14 cellular contexts compared by ENCODE assay signal in genomic region chrX:55695227-55696018, GRCh38. TPM values are rescaled to one million over a fixed set of nuclear protein-coding genes. Genes with fewer than 3 reads are reported as not detected.
DNase-seq lines count a peak whose midpoint lies in the region; ATAC-seq lines count a peak whose summit lies in the region.
"Had no signal": no experiment of that assay in that cellular context is flagged by ENCODE, and none has a peak within 500 bp of the region (broad histone marks: within the 10 kb centered on the region; RNA-seq: fewer than 3 reads in every experiment).

No MANE protein-coding gene starts in this region.

- intact Hi-C loops in activated T-helper 1 cell treated with anti-CD3 and anti-CD28 coated beads, Interleukin-12 subunit alpha, Interleukin-12 subunit beta, Interleukin-2, Interleukin-4 antibody, amounts not matched to agents 30 ng/mL and 10 ng/mL and 1 ng/mL, durations not matched to agents 14 hours and 24 hours and 36 hours (cut with micrococcal nuclease), result no loop called here
- intact Hi-C loops in naive thymus-derived CD4-positive, alpha-beta T cell (cut with micrococcal nuclease), result loop anchor here in 1 of 2 donors (1.0 kb wide), 1 partner anchor 22 kb away; the partner anchor contains the start of gene RRAGB

- H3K4me1 ChIP-seq in naive thymus-derived CD4-positive, alpha-beta T cell (ENCODE audit: control insufficient read depth in 2 of 2, insufficient read depth in 2 of 2, low read length in 2 of 2), result peaks cover 0 to 24% of the 10 kb centered on the region in 2 donors
- H3K4me1 ChIP-seq: BE2C had no signal

- no peaks in the 10 kb centered on the region for H3K9me3 Mint-ChIP-seq in activated naive CD4-positive, alpha-beta T cell treated with anti-CD3 and anti-CD28 coated beads, Interleukin-2, amount 50 U/mL, for 24 hours
- H3K9me3 Mint-ChIP-seq in activated T-helper 1 cell treated with anti-CD3 and anti-CD28 coated beads, Interleukin-12 subunit alpha, Interleukin-12 subunit beta, Interleukin-2, Interleukin-4 antibody, amounts not matched to agents 30 ng/mL and 10 ng/mL and 1 ng/mL, durations not matched to agents 14 hours and 24 hours and 36 hours, result peaks cover 4% of the 10 kb centered on the region
- peaks cover 0 to 9% (median 0%) of the 10 kb centered on the region in 11 donors for H3K9me3 Mint-ChIP-seq in naive thymus-derived CD4-positive, alpha-beta T cell

- DNase-seq in activated naive CD4-positive, alpha-beta T cell treated with Interleukin-2 at 50 U/mL for 16 hours, result no peak
- peak; percentile 28 for DNase-seq in Jurkat, Clone E6-1 (ENCODE audit: low read depth, low spot score)
- DNase-seq in activated T-helper 1 cell treated with anti-CD3 and anti-CD28 coated beads, Interleukin-12 subunit alpha, Interleukin-12 subunit beta, Interleukin-2, Interleukin-4 antibody, amounts not matched to agents 30 ng/mL and 10 ng/mL and 1 ng/mL, durations not matched to agents 14 hours and 24 hours and 36 hours (ENCODE audit: low spot score), result no peak
- peak in 7 of 9 donors; percentile 44 to 74 (median 61) for DNase-seq in naive thymus-derived CD4-positive, alpha-beta T cell
- DNase-seq in effector CD4-positive, alpha-beta T cell, result no peak
- no peak for DNase-seq in HuH-7 (ENCODE audit: low spot score)
- DNase-seq: BE2C, GM23248, MV-4-11, NCI-H1417 treated with DMSO at 0.1 percent for 48 hours, NCI-H2029 treated with DMSO at 0.1 percent for 48 hours, NCI-H524 had no signal

- POLR2A ChIA-PET in naive thymus-derived CD4-positive, alpha-beta T cell (lab: Charles Lee), result no interaction called here

- no peaks in the 10 kb centered on the region for H3K9me3 ChIP-seq in naive thymus-derived CD4-positive, alpha-beta T cell (ENCODE audit: control insufficient read depth in 2 of 3, low read length in 3 of 3)
- H3K9me3 ChIP-seq: BE2C had no signal

- peak overlapping the region; percentile 53 for H3K4me3 Mint-ChIP-seq in activated naive CD4-positive, alpha-beta T cell treated with anti-CD3 and anti-CD28 coated beads, Interleukin-2, amount 50 U/mL, for 24 hours
- H3K4me3 Mint-ChIP-seq in activated T-helper 1 cell treated with anti-CD3 and anti-CD28 coated beads, Interleukin-12 subunit alpha, Interleukin-12 subunit beta, Interleukin-2, Interleukin-4 antibody, amounts not matched to agents 30 ng/mL and 10 ng/mL and 1 ng/mL, durations not matched to agents 14 hours and 24 hours and 36 hours, result no peak overlapping the region
- H3K4me3 Mint-ChIP-seq in naive thymus-derived CD4-positive, alpha-beta T cell, result peak overlapping the region; percentile 30 to 84 (median 74)
- H3K4me3 Mint-ChIP-seq: IgD-negative memory B cell had no signal

- H3K36me3 ChIP-seq in naive thymus-derived CD4-positive, alpha-beta T cell (ENCODE audit: control insufficient read depth in 2 of 3, insufficient read depth in 3 of 3, low read length in 3 of 3), result no peaks in the 10 kb centered on the region
- H3K36me3 ChIP-seq: BE2C had no signal

- no peak overlapping the region for H3K4me3 ChIP-seq in Jurkat, Clone E6-1 (ENCODE audit: low read length)
- no peak overlapping the region for H3K4me3 ChIP-seq in naive thymus-derived CD4-positive, alpha-beta T cell (ENCODE audit: low read length)
- H3K4me3 ChIP-seq: GM23248 had no signal

- ATAC-seq in naive thymus-derived CD4-positive, alpha-beta T cell, result peak; percentile 89

- H3K27me3 Mint-ChIP-seq in activated naive CD4-positive, alpha-beta T cell treated with anti-CD3 and anti-CD28 coated beads, Interleukin-2, amount 50 U/mL, for 24 hours, result no peaks in the 10 kb centered on the region
- no peaks in the 10 kb centered on the region for H3K27me3 Mint-ChIP-seq in activated T-helper 1 cell treated with anti-CD3 and anti-CD28 coated beads, Interleukin-12 subunit alpha, Interleukin-12 subunit beta, Interleukin-2, Interleukin-4 antibody, amounts not matched to agents 30 ng/mL and 10 ng/mL and 1 ng/mL, durations not matched to agents 14 hours and 24 hours and 36 hours (ENCODE audit: insufficient read depth)
- no peaks in the 10 kb centered on the region for H3K27me3 Mint-ChIP-seq in naive thymus-derived CD4-positive, alpha-beta T cell

- peaks cover 47% of the 10 kb centered on the region for H3K4me1 Mint-ChIP-seq in activated naive CD4-positive, alpha-beta T cell treated with anti-CD3 and anti-CD28 coated beads, Interleukin-2, amount 50 U/mL, for 24 hours
- peaks cover 20% of the 10 kb centered on the region for H3K4me1 Mint-ChIP-seq in activated T-helper 1 cell treated with anti-CD3 and anti-CD28 coated beads, Interleukin-12 subunit alpha, Interleukin-12 subunit beta, Interleukin-2, Interleukin-4 antibody, amounts not matched to agents 30 ng/mL and 10 ng/mL and 1 ng/mL, durations not matched to agents 14 hours and 24 hours and 36 hours (ENCODE audit: low read depth)
- H3K4me1 Mint-ChIP-seq in naive thymus-derived CD4-positive, alpha-beta T cell, result peaks cover 11 to 58% (median 49%) of the 10 kb centered on the region in 7 donors

- no peak overlapping the region for H3K27ac Mint-ChIP-seq in activated naive CD4-positive, alpha-beta T cell treated with anti-CD3 and anti-CD28 coated beads, Interleukin-2, amount 50 U/mL, for 24 hours
- peak overlapping the region; percentile 29 for H3K27ac Mint-ChIP-seq in activated T-helper 1 cell treated with anti-CD3 and anti-CD28 coated beads, Interleukin-12 subunit alpha, Interleukin-12 subunit beta, Interleukin-2, Interleukin-4 antibody, amounts not matched to agents 30 ng/mL and 10 ng/mL and 1 ng/mL, durations not matched to agents 14 hours and 24 hours and 36 hours
- H3K27ac Mint-ChIP-seq in naive thymus-derived CD4-positive, alpha-beta T cell, result peak overlapping the region in 8 of 9 donors; percentile 45 to 89 (median 76)
- H3K27ac Mint-ChIP-seq: IgD-negative memory B cell had no signal

- peak overlapping the region; percentile 3 for H3K27ac ChIP-seq in naive thymus-derived CD4-positive, alpha-beta T cell (ENCODE audit: low read depth, low read length)
- H3K27ac ChIP-seq: GM23248 had no signal

- no peaks in the 10 kb centered on the region for H3K27me3 ChIP-seq in naive thymus-derived CD4-positive, alpha-beta T cell (ENCODE audit: control insufficient read depth in 2 of 2, insufficient read depth in 2 of 2, low read length in 2 of 2)
- H3K27me3 ChIP-seq: BE2C had no signal

- peaks cover 2% of the 10 kb centered on the region for H3K36me3 Mint-ChIP-seq in activated naive CD4-positive, alpha-beta T cell treated with anti-CD3 and anti-CD28 coated beads, Interleukin-2, amount 50 U/mL, for 24 hours
- peaks cover 1% of the 10 kb centered on the region for H3K36me3 Mint-ChIP-seq in activated T-helper 1 cell treated with anti-CD3 and anti-CD28 coated beads, Interleukin-12 subunit alpha, Interleukin-12 subunit beta, Interleukin-2, Interleukin-4 antibody, amounts not matched to agents 30 ng/mL and 10 ng/mL and 1 ng/mL, durations not matched to agents 14 hours and 24 hours and 36 hours (ENCODE audit: low read depth)
- H3K36me3 Mint-ChIP-seq in naive thymus-derived CD4-positive, alpha-beta T cell, result peaks cover 0 to 5% (median 0%) of the 10 kb centered on the region in 5 donors

- CTCF ChIA-PET in naive thymus-derived CD4-positive, alpha-beta T cell (lab: Charles Lee), result no interaction called here

RNA-seq across cellular contexts. Expression of gene RRAGB, which starts 22.1 kb away (rescaled TPM):
- 4.4 TPM for polyA plus RNA-seq in Jurkat, Clone E6-1 (2012; ENCODE audit: insufficient read depth, insufficient read length)
- 4.4 and 6.1 TPM in 2 replicates for total RNA-seq in activated T-helper 1 cell treated with anti-CD3 and anti-CD28 coated beads, Interleukin-12 subunit alpha, Interleukin-12 subunit beta, Interleukin-2, Interleukin-4 antibody, amounts not matched to agents 30 ng/mL and 10 ng/mL and 1 ng/mL, durations not matched to agents 14 hours and 24 hours and 36 hours
- 10 to 100 TPM; 11.9 to 15.9 (median 12.9) TPM for total RNA-seq in naive thymus-derived CD4-positive, alpha-beta T cell
- polyA plus RNA-seq in naive thymus-derived CD4-positive, alpha-beta T cell, result 10 to 100 TPM; 14.3 to 19.7 TPM

Comparison
In these comparisons a context has a peak if more than half of its experiments do, and no peak if none do; other contexts are left out.
1. DNase-seq: peak in Jurkat, Clone E6-1 (single experiment) and naive thymus-derived CD4-positive, alpha-beta T cell (7 of 9); none in activated naive CD4-positive, alpha-beta T cell treated with Interleukin-2 at 50 U/mL for 16 hours (single experiment), activated T-helper 1 cell treated with anti-CD3 and anti-CD28 coated beads, Interleukin-12 subunit alpha, Interleukin-12 subunit beta, Interleukin-2, Interleukin-4 antibody, amounts not matched to agents 30 ng/mL and 10 ng/mL and 1 ng/mL, durations not matched to agents 14 hours and 24 hours and 36 hours (single experiment), effector CD4-positive, alpha-beta T cell (single experiment) and HuH-7 (single experiment).